ENCODE assay signal across 2 cellular contexts in genomic region chr11:126216526-126217305, GRCh38.
TF ChIP-seq lines count a peak whose summit lies in the region.

No MANE protein-coding gene starts in this region.

TF ChIP-seq in GM12891, 5 proteins besides CTCF, POLR2A, EP300 and RAD21:
- TF ChIP-seq PAX5 (IDR thresholded peaks at IDR 0.05; ENCODE audit: insufficient read depth, low read length, severe bottlenecking) (no peak), POU2F2 (IDR thresholded peaks at IDR 0.05; ENCODE audit: low read depth, low read length) (no peak), TAF1 (IDR thresholded peaks at IDR 0.05; ENCODE audit: low read depth, low read length) (no peak), SPI1 (IDR thresholded peaks at IDR 0.05; ENCODE audit: low read depth, low read length) (no peak), POLR2AphosphoS5 (IDR thresholded peaks at IDR 0.05; ENCODE audit: low read depth, low read length) (no peak)

TF ChIP-seq in WTC11, 78 proteins besides CTCF, POLR2A, EP300 and RAD21:
- no peak for TF ChIP-seq RORB (CRISPR knock-in tag; IDR thresholded peaks at IDR 0.05)
- no peak for TF ChIP-seq ZBTB43 (CRISPR knock-in tag; IDR thresholded peaks at IDR 0.05)
- TF ChIP-seq HMGXB4 (CRISPR knock-in tag; IDR thresholded peaks at IDR 0.05), result no peak
- no peak for TF ChIP-seq PRDM15 (CRISPR knock-in tag; IDR thresholded peaks at IDR 0.05)
- TF ChIP-seq E2F1 (CRISPR knock-in tag; IDR thresholded peaks at IDR 0.05), result no peak
